8 cellular contexts compared by ENCODE assay signal in genomic region chr13:67224148-67224846, GRCh38. TPM values are rescaled to one million over a fixed set of nuclear protein-coding genes. Genes with fewer than 3 reads are reported as not detected.
DNase-seq lines count a peak whose midpoint lies in the region; ATAC-seq and TF ChIP-seq lines count a peak whose summit lies in the region.

No MANE protein-coding gene starts in this region.

- H3K4me1 ChIP-seq in HAP-1 (peaks cover 10% of the 10 kb centered on the region), smooth muscle cell (ENCODE audit: low read depth) (no peaks in the 10 kb centered on the region)

- DNase-seq in G401 (ENCODE audit: low spot score) = peak; percentile 92
- peak; percentile 85 to 86 for DNase-seq in HAP-1 (ENCODE audit: low spot score in 2 of 2)
- DNase-seq in NCI-H1105 (lab: John Stamatoyannopoulos, UW) = peak; percentile 63
- peak; percentile 62 for DNase-seq in SKM-1 treated with dmso at 0.1 percent for 144 hours (lab: John Stamatoyannopoulos, UW; ENCODE audit: unreplicated experiment)
- DNase-seq in brain microvascular endothelial cell = peak; percentile 71
- peak; percentile 52 for DNase-seq in iPS-NIHi7 (ENCODE audit: extremely low spot score)
- DNase-seq in smooth muscle cell (lab: John Stamatoyannopoulos, UW; ENCODE audit: unreplicated experiment) = peak; percentile 8
- no peak for DNase-seq in stimulated activated effector memory CD8-positive, alpha-beta T cell treated with anti-CD3 and anti-CD28 coated beads, Interleukin-12 subunit alpha, Interleukin-12 subunit beta, amount 100 ng/mL, for 72 hours (ENCODE audit: low spot score in 2 of 2)

- in situ Hi-C loops in G401 (cut with HindIII; ENCODE audit: low sequenced_read_pairs) = no loop called here
- in situ Hi-C loops in HAP-1 (cut with MboI; ENCODE audit: low sequenced_read_pairs) = loop anchor here (25.0 kb wide), 1 partner anchor 1562 kb away; no protein-coding TSS in a partner anchor
- in situ Hi-C loops in brain microvascular endothelial cell (cut with HindIII; ENCODE audit: low pct_ligation_motif_present, low sequenced_read_pairs) = no loop called here

- H3K4me3 ChIP-seq in HAP-1 (peak overlapping the region; percentile 7; the same call in 1 of the 2 replicates), brain microvascular endothelial cell (ENCODE audit: low read depth, low read length) (peak overlapping the region; percentile 39), smooth muscle cell (peak overlapping the region; percentile 25)

- H3K27me3 ChIP-seq in HAP-1 (ENCODE audit: low read depth) (no peaks in the 10 kb centered on the region), brain microvascular endothelial cell (replicated peaks) (no peaks in the 10 kb centered on the region), smooth muscle cell (ENCODE audit: low read depth) (no peaks in the 10 kb centered on the region)

- H3K36me3 Mint-ChIP-seq in stimulated activated effector memory CD8-positive, alpha-beta T cell treated with anti-CD3 and anti-CD28 coated beads, Interleukin-12 subunit alpha, Interleukin-12 subunit beta, amount 100 ng/mL, for 72 hours = no peaks in the 10 kb centered on the region

- H3K4me3 Mint-ChIP-seq in stimulated activated effector memory CD8-positive, alpha-beta T cell treated with anti-CD3 and anti-CD28 coated beads, Interleukin-12 subunit alpha, Interleukin-12 subunit beta, amount 100 ng/mL, for 72 hours = no peak overlapping the region

- peak overlapping the region; percentile 70 for H3K4me2 ChIP-seq in smooth muscle cell

- no peaks in the 10 kb centered on the region for H3K79me2 ChIP-seq in smooth muscle cell (ENCODE audit: low read depth)

- 44% methylated on average over 9 of the region's 9 CpGs for WGBS in smooth muscle cell (ENCODE audit: low lambda C conversion rate)

- H4K20me1 ChIP-seq in smooth muscle cell (ENCODE audit: low read depth) = no peaks in the 10 kb centered on the region

- no peaks in the 10 kb centered on the region for H3K9me3 Mint-ChIP-seq in stimulated activated effector memory CD8-positive, alpha-beta T cell treated with anti-CD3 and anti-CD28 coated beads, Interleukin-12 subunit alpha, Interleukin-12 subunit beta, amount 100 ng/mL, for 72 hours

- H2AFZ ChIP-seq in smooth muscle cell (ENCODE audit: low read depth) = no peak overlapping the region

- no peak for ATAC-seq in stimulated activated effector memory CD8-positive, alpha-beta T cell treated with anti-CD3 and anti-CD28 coated beads, Interleukin-12 subunit alpha, Interleukin-12 subunit beta, amount 100 ng/mL, for 72 hours

- H3K27ac Mint-ChIP-seq in stimulated activated effector memory CD8-positive, alpha-beta T cell treated with anti-CD3 and anti-CD28 coated beads, Interleukin-12 subunit alpha, Interleukin-12 subunit beta, amount 100 ng/mL, for 72 hours = no peak overlapping the region

- no peaks in the 10 kb centered on the region for H3K36me3 ChIP-seq in HAP-1 (replicated peaks)
- H3K36me3 ChIP-seq in brain microvascular endothelial cell (replicated peaks) = no peaks in the 10 kb centered on the region
- no peaks in the 10 kb centered on the region for H3K36me3 ChIP-seq in smooth muscle cell (ENCODE audit: low read depth)

- no peaks in the 10 kb centered on the region for H3K9me3 ChIP-seq in HAP-1
- no peaks in the 10 kb centered on the region for H3K9me3 ChIP-seq in smooth muscle cell (replicated peaks; ENCODE audit: low read depth)

- H3K9ac ChIP-seq in smooth muscle cell (ENCODE audit: low read depth) = no peak overlapping the region

- TF ChIP-seq CTCF in brain microvascular endothelial cell (IDR thresholded peaks at IDR 0.05; ENCODE audit: low read depth, low read length, missing control alignments) = peak; percentile 70
- peak; percentile 70 for TF ChIP-seq CTCF in smooth muscle cell (IDR thresholded peaks at IDR 0.05; ENCODE audit: borderline replicate concordance, insufficient read depth, poor library complexity, severe bottlenecking)

- H3F3A ChIP-seq in smooth muscle cell (ENCODE audit: low read depth) = no peaks in the 10 kb centered on the region

- no peaks in the 10 kb centered on the region for H3K4me1 Mint-ChIP-seq in stimulated activated effector memory CD8-positive, alpha-beta T cell treated with anti-CD3 and anti-CD28 coated beads, Interleukin-12 subunit alpha, Interleukin-12 subunit beta, amount 100 ng/mL, for 72 hours

- peak overlapping the region; percentile 51 for H3K27ac ChIP-seq in brain microvascular endothelial cell
- H3K27ac ChIP-seq in smooth muscle cell (ENCODE audit: low read depth) = no peak overlapping the region

RNA-seq across cellular contexts. Expression of gene PCDH9, which starts 5.8 kb away (rescaled TPM):
- total RNA-seq in G401 (2014; rRNA removed; shearing (Covaris generic)) = under 0.01 TPM in 1 of 2 replicates, not detected in the other
- total RNA-seq in smooth muscle cell = 1.2 and 1.9 TPM in 2 replicates
- 0.38 and 0.65 TPM in 2 replicates for polyA plus RNA-seq in smooth muscle cell

Comparison
In these comparisons a context has a peak if more than half of its experiments do, and no peak if none do; other contexts are left out.
1. DNase-seq: peak in G401 (single experiment), HAP-1 (2 of 2), NCI-H1105 (single experiment), SKM-1 treated with dmso at 0.1 percent for 144 hours (single experiment), brain microvascular endothelial cell (single experiment), iPS-NIHi7 (single experiment) and smooth muscle cell (single experiment); none in stimulated activated effector memory CD8-positive, alpha-beta T cell treated with anti-CD3 and anti-CD28 coated beads, Interleukin-12 subunit alpha, Interleukin-12 subunit beta, amount 100 ng/mL, for 72 hours (0 of 2).
2. Peak in every context shown above with its lines, with median percentiles within 50 percentile points of each other: H3K4me3 ChIP-seq.